In genomic region chr2:210540471-210541257, GRCh38 we compare ENCODE assay signal across 1 cellular context.
TF ChIP-seq lines count a peak whose summit lies in the region.

No MANE protein-coding gene starts in this region.

TF ChIP-seq in GM23338, 12 proteins besides CTCF, POLR2A, EP300 and RAD21:
- TF ChIP-seq ZNF462 (CRISPR knock-in tag; IDR thresholded peaks at IDR 0.05) (no peak), CREB1 (CRISPR knock-in tag; IDR thresholded peaks at IDR 0.05; ENCODE audit: low read depth) (no peak), ETS1 (IDR thresholded peaks at IDR 0.05) (no peak), POLR2AphosphoS5 (IDR thresholded peaks at IDR 0.05; ENCODE audit: low read depth) (no peak), ZNF114 (CRISPR knock-in tag; IDR thresholded peaks at IDR 0.05) (no peak), JUNB (IDR thresholded peaks at IDR 0.05; ENCODE audit: unreplicated experiment) (no peak), EZH2phosphoT487 (IDR thresholded peaks at IDR 0.05; ENCODE audit: unreplicated experiment) (no peak), NANOG (IDR thresholded peaks at IDR 0.05; ENCODE audit: borderline replicate concordance) (no peak), ZNF331 (CRISPR knock-in tag; IDR thresholded peaks at IDR 0.05; ENCODE audit: low read depth) (no peak), EZH2 (IDR thresholded peaks at IDR 0.05; ENCODE audit: low read depth, unreplicated experiment) (no peak), STAT1 (IDR thresholded peaks at IDR 0.05; ENCODE audit: unreplicated experiment) (no peak), REST (IDR thresholded peaks at IDR 0.05; ENCODE audit: unreplicated experiment) (no peak)
